In the genomic region with DNA sequence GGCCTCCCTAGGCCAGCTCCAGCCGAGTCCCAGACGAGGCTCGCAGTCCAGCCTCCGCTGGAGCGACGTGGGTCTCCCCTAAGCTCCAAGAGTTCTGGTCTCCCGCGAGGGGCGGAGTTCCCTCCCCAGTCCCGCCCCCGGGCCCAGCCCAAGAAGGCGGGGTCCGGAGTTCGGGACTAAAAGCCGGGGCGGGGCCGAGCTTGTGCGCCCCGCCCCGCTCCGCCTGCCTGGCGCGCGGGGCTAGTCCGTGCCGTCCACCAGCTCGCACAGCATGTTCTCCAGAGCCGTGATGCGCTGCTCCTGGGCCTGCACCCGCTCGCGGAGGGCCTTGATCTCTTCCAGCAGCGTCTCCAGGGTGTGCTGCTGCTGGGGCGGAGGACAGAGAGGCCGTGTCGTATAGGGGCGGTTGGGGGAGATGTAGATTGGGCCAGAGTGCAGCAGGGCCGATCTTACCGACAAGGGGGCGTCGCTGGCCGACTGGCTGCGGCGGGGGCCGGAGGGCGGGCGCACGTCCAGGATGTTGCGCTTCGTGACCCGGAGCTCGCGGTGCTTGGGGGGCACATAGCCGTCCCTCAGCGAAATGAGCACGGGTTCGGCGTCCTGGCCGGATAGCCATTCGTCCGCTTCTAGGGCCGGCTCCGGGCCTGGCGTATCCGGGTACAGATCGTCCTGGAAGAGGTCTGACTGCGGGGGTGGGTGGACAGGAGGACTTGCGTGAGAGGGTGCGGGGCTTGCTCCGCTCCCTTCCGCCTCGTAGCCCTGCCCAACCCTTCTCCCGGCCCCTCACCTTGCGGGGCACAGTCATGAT, we compare ENCODE assay signal across 8 cellular contexts. TPM values are rescaled to one million over a fixed set of nuclear protein-coding genes. Genes with fewer than 3 reads are reported as not detected.
DNase-seq lines count a peak whose midpoint lies in the region; ATAC-seq and TF ChIP-seq lines count a peak whose summit lies in the region.

No MANE protein-coding gene starts in this region.

- no peak for TF ChIP-seq EP300 in gastroesophageal sphincter (IDR thresholded peaks at IDR 0.05)

- peaks cover 4 to 81% (median 67%) of the 10 kb centered on the region in 3 donors for H3K4me1 ChIP-seq in gastroesophageal sphincter
- H3K4me1 ChIP-seq in BE2C, result no peaks in the 10 kb centered on the region

- H3K27me3 ChIP-seq in gastroesophageal sphincter, result no peaks in the 10 kb centered on the region
- no peaks in the 10 kb centered on the region for H3K27me3 ChIP-seq in BE2C

- WGBS in gastroesophageal sphincter (ENCODE audit: low coverage in 1 of 2), 2 donors, result 12% methylated on average over 9 of the region's 74 CpGs; no CpG with 5 or more reads in 1 of the 2 donors

- ATAC-seq in GM18498 (IDR thresholded peaks at IDR 0.05; ENCODE audit: unreplicated experiment), result peak; percentile 65
- peak; percentile 54 for ATAC-seq in HG03342 (IDR thresholded peaks at IDR 0.05; ENCODE audit: unreplicated experiment)
- peak; percentile 77 for ATAC-seq in gastroesophageal sphincter

- no peaks in the 10 kb centered on the region for H3K27me3 Mint-ChIP-seq in activated naive CD4-positive, alpha-beta T cell treated with anti-CD3 and anti-CD28 coated beads, Interleukin-2, amount 50 U/mL, for 24 hours

- H3K4me3 ChIP-seq in gastroesophageal sphincter (peak overlapping the region; percentile 5 to 48), BE2C (ENCODE audit: low read depth, low read length) (no peak overlapping the region)

- DNase-seq in nucleus accumbens (lab: John Stamatoyannopoulos, UW) (peak in 55 of 56 donors; percentile 39 to 96 (median 83)), substantia nigra (lab: John Stamatoyannopoulos, UW) (peak; percentile 23 to 95 (median 84)), BE2C (no peak)

- H3K36me3 ChIP-seq in gastroesophageal sphincter, result no peaks in the 10 kb centered on the region
- H3K36me3 ChIP-seq in BE2C, result peaks cover 13% of the 10 kb centered on the region

- H3K9me3 ChIP-seq in gastroesophageal sphincter (no peaks in the 10 kb centered on the region), BE2C (no peaks in the 10 kb centered on the region)

- H3K4me1 Mint-ChIP-seq in activated naive CD4-positive, alpha-beta T cell treated with anti-CD3 and anti-CD28 coated beads, Interleukin-2, amount 50 U/mL, for 24 hours, result peaks cover 32% of the 10 kb centered on the region

- H3K36me3 Mint-ChIP-seq in activated naive CD4-positive, alpha-beta T cell treated with anti-CD3 and anti-CD28 coated beads, Interleukin-2, amount 50 U/mL, for 24 hours, result no peaks in the 10 kb centered on the region

- no peaks in the 10 kb centered on the region for H3K9me3 Mint-ChIP-seq in activated naive CD4-positive, alpha-beta T cell treated with anti-CD3 and anti-CD28 coated beads, Interleukin-2, amount 50 U/mL, for 24 hours

- peak overlapping the region; percentile 17 for H3K27ac Mint-ChIP-seq in activated naive CD4-positive, alpha-beta T cell treated with anti-CD3 and anti-CD28 coated beads, Interleukin-2, amount 50 U/mL, for 24 hours

- H3K27ac ChIP-seq in gastroesophageal sphincter (peak overlapping the region in 3 of 4 donors; percentile 67 to 74 (median 68)), substantia nigra (ENCODE audit: low read depth, low read length, poor library complexity, severe bottlenecking) (peak overlapping the region; percentile 96)

- H3K4me3 Mint-ChIP-seq in activated naive CD4-positive, alpha-beta T cell treated with anti-CD3 and anti-CD28 coated beads, Interleukin-2, amount 50 U/mL, for 24 hours, result peak overlapping the region; percentile 86

- TF ChIP-seq POLR2A in Raji (IDR thresholded peaks at IDR 0.05; ENCODE audit: insufficient read depth, low read depth, low read length) (peak; percentile 54), gastroesophageal sphincter (IDR thresholded peaks at IDR 0.05) (peak; percentile 37 to 53)

- TF ChIP-seq CTCF in gastroesophageal sphincter (IDR thresholded peaks at IDR 0.05) (no peak), BE2C (IDR thresholded peaks at IDR 0.05; ENCODE audit: low read depth, low read length) (no peak)

RNA-seq across cellular contexts. Expression of gene CORO6, which starts 7.0 kb away (rescaled TPM):
- 100 to 1,000 TPM in 1 of 4 donors, 10 to 100 TPM in 3; 18.1 to 138 (median 39.4) TPM for total RNA-seq in gastroesophageal sphincter
- 7.5 TPM for polyA plus RNA-seq in BE2C (2012; ENCODE audit: insufficient read depth, insufficient read length, low read depth)

RNA-seq across cellular contexts. Expression of gene ANKRD13B, which starts 22.8 kb away (rescaled TPM):
- 10 to 100 TPM in 2 of 4 donors, 1 to 10 TPM in 2; 4.4 to 22.8 (median 10.0) TPM for total RNA-seq in gastroesophageal sphincter
- polyA plus RNA-seq in BE2C (2012; ENCODE audit: insufficient read depth, insufficient read length, low read depth), result 84.2 TPM

RNA-seq across cellular contexts. Expression of gene GIT1, which starts 26.2 kb away (rescaled TPM):
- 10 to 100 TPM; 30.4 to 47.8 (median 35.8) TPM for total RNA-seq in gastroesophageal sphincter
- 48.9 TPM for polyA plus RNA-seq in BE2C (2012; ENCODE audit: insufficient read depth, insufficient read length, low read depth)

RNA-seq across cellular contexts. Expression of gene TP53I13, which starts 47.2 kb away (rescaled TPM):
- total RNA-seq in gastroesophageal sphincter, result 10 to 100 TPM; 41.5 to 57.3 (median 52.1) TPM
- 11.0 TPM for polyA plus RNA-seq in BE2C (2012; ENCODE audit: insufficient read depth, insufficient read length, low read depth)

RNA-seq across cellular contexts. Expression of gene ABHD15, which starts 48.9 kb away (rescaled TPM):
- total RNA-seq in gastroesophageal sphincter, result 10 to 100 TPM in 3 of 4 donors, 1 to 10 TPM in 1; 5.4 to 12.6 (median 11.1) TPM
- 0.12 TPM for polyA plus RNA-seq in BE2C (2012; ENCODE audit: insufficient read depth, insufficient read length, low read depth)
